Comparison of ENCODE assay signal across 24 cellular contexts in genomic region chr21:29624776-29625175, GRCh38.
DNase-seq lines count a peak whose midpoint lies in the region; ATAC-seq, FAIRE-seq and TF ChIP-seq lines count a peak whose summit lies in the region.
"Had no signal": no experiment of that assay in that cellular context is flagged by ENCODE, and none has a peak within 500 bp of the region (broad histone marks: within the 10 kb centered on the region; RNA-seq: fewer than 3 reads in every experiment).

No MANE protein-coding gene starts in this region.

- H3K27me3 ChIP-seq in K562 (ENCODE audit: control insufficient read depth in 2 of 2, insufficient read depth in 2 of 2, low read length in 2 of 2), result no peaks in the 10 kb centered on the region
- H3K27me3 ChIP-seq in body of pancreas, result no peaks in the 10 kb centered on the region
- H3K27me3 ChIP-seq: BE2C, BLaER1 had no signal

- H3K9me3 ChIP-seq in K562 (replicated peaks; ENCODE audit: control insufficient read depth, insufficient read depth, low read depth, low read length), result no peaks in the 10 kb centered on the region
- no peaks in the 10 kb centered on the region for H3K9me3 ChIP-seq in body of pancreas
- H3K9me3 ChIP-seq: BE2C, BLaER1 had no signal

- ATAC-seq in K562, result peak; percentile 46
- no peak for ATAC-seq in GM21423 (IDR thresholded peaks at IDR 0.05; ENCODE audit: unreplicated experiment)
- no peak for ATAC-seq in body of pancreas
- ATAC-seq: GM12878 had no signal

- FAIRE-seq in K562 (lab: Jason Lieb, UNC), result no peak
- FAIRE-seq: A204.1, G401.6, GM12878, GM12892, GM18507 had no signal

- 82% methylated on average over 5 of the region's 6 CpGs for WGBS in K562 (ENCODE audit: insufficient coverage, low coverage, missing lambda C conversion rate)
- WGBS in body of pancreas, 2 donors, result 88 to 89% methylated on average over 6 of the region's 6 CpGs

- no peak for TF ChIP-seq CTCF in K562 (IDR thresholded peaks at IDR 0.05 in 2 of 3, conservative IDR thresholded peaks at IDR 0.05 in 1 of 3; ENCODE audit: insufficient read depth in 2 of 3, low read depth in 1 of 3, low read length in 3 of 3)
- TF ChIP-seq CTCF in body of pancreas (IDR thresholded peaks at IDR 0.05), result no peak

- H4K20me1 ChIP-seq in K562 (replicated peaks; ENCODE audit: control insufficient read depth, insufficient read depth, low read length), result no peaks in the 10 kb centered on the region
- H4K20me1 ChIP-seq: BLaER1 had no signal

- H3K36me3 ChIP-seq in K562 (ENCODE audit: control insufficient read depth, insufficient read depth, low read length) (no peaks in the 10 kb centered on the region), body of pancreas (replicated peaks in 1 of 2; ENCODE audit: insufficient read depth in 1 of 2, low read depth in 2 of 2) (no peaks in the 10 kb centered on the region)
- H3K36me3 ChIP-seq: BE2C, BLaER1 had no signal

- no peaks in the 10 kb centered on the region for H3K9me1 ChIP-seq in K562 (ENCODE audit: control insufficient read depth, insufficient read depth, low read length)

- DNase-seq in G401 (ENCODE audit: low spot score) (peak; percentile 71), K562 (ENCODE audit: extremely low read depth in 1 of 4, low spot score in 3 of 4) (no peak), cerebellum (ENCODE audit: low spot score) (peak; percentile 35), body of pancreas (no peak)
- DNase-seq: ACHN; BE2C; CD4-positive, alpha-beta memory T cell; CD4-positive, CD25-positive, alpha-beta regulatory T cell; CD8-positive, alpha-beta memory T cell; COR-L47; DMS 273 treated with DMSO at 0.1 percent for 48 hours; DMS153; DMS53; DMS79; DND-41; EL had no signal

- in situ Hi-C loops in G401 (cut with HindIII; ENCODE audit: low sequenced_read_pairs), result no loop called here
- in situ Hi-C loops in K562 (cut with MboI), result no loop called here

- intact Hi-C loops in K562 (cut with micrococcal nuclease), result no loop called here
- intact Hi-C loops in body of pancreas (cut with DNase I), result no loop called here

- no peak overlapping the region for H3K27ac ChIP-seq in K562 (ENCODE audit: extremely low read depth, low read depth, low read length)
- H3K27ac ChIP-seq in body of pancreas, result no peak overlapping the region
- H3K27ac ChIP-seq: 22Rv1, BLaER1 had no signal

- H3K79me2 ChIP-seq in K562 (ENCODE audit: control insufficient read depth, insufficient read depth, low read length), result no peaks in the 10 kb centered on the region

- TF ChIP-seq EP300 in K562 (IDR thresholded peaks at IDR 0.05; ENCODE audit: low read length), result no peak

- CTCF ChIA-PET in K562 (lab: Yijun Ruan, JAX; ENCODE audit: low intra/inter-chr PET ratio), result interaction anchor here (0.7 kb wide), 1 partner anchor 149 kb away, joined by 3 read pairs; no protein-coding TSS in a partner anchor

- H3K4me2 ChIP-seq in K562 (ENCODE audit: insufficient read depth, low read length), result no peak overlapping the region
- H3K4me2 ChIP-seq: BLaER1 had no signal

- POLR2A ChIA-PET in K562 (lab: Yijun Ruan, JAX), result interaction anchor here (0.5 to 1.0 kb wide), 3 partner anchors 9 to 435 kb away, joined by 3 to 5 read pairs (median 3); no protein-coding TSS in a partner anchor

- no peak overlapping the region for H3K9ac ChIP-seq in K562 (ENCODE audit: insufficient read depth in 1 of 2, low read depth in 2 of 2, low read length in 2 of 2)
- H3K9ac ChIP-seq: BLaER1 had no signal

- TF ChIP-seq POLR2A in K562 (conservative IDR thresholded peaks at IDR 0.05), result no peak
- TF ChIP-seq POLR2A in body of pancreas (IDR thresholded peaks at IDR 0.05), result no peak

- TF ChIP-seq RAD21 in K562 (CRISPR knock-in tag; conservative IDR thresholded peaks at IDR 0.05 in 1 of 2, IDR thresholded peaks at IDR 0.05 in 1 of 2), result no peak

- H3K4me1 ChIP-seq in K562 (replicated peaks in 1 of 2; ENCODE audit: control insufficient read depth in 2 of 2, insufficient read depth in 2 of 2, low read length in 2 of 2) (no peaks in the 10 kb centered on the region; a peak in 1 of 5 replicates), body of pancreas (no peaks in the 10 kb centered on the region)
- H3K4me1 ChIP-seq: BE2C, BLaER1 had no signal

- H2AFZ ChIP-seq in K562 (ENCODE audit: low read depth, low read length), result peak overlapping the region; percentile 53

- no TSS peak for BruUV-seq in K562 (replicated peaks; lab: Mats Ljungman, UMichigan)

- H3K4me3 ChIP-seq in K562 (no peak overlapping the region), body of pancreas (no peak overlapping the region)
- H3K4me3 ChIP-seq: BLaER1, GM12878 had no signal

TF ChIP-seq in K562, 482 proteins besides CTCF, POLR2A, EP300 and RAD21:
- TF ChIP-seq MGA (IDR thresholded peaks at IDR 0.05) (0 out of 2 replicates have a peak, but pooled peaks have one; percentile 2), ZNF695 (CRISPR knock-in tag; IDR thresholded peaks at IDR 0.05) (no peak)
TF ChIP-seq in K562: peak in this region for 1.

Comparison
In these comparisons a context has a peak if more than half of its experiments do, and no peak if none do; other contexts are left out.
1. DNase-seq: peak in G401 (single experiment) and cerebellum (single experiment); none in K562 (0 of 4) and body of pancreas (0 of 4).